In genomic region chr19:55305491-55305890, GRCh38 we compare ENCODE assay signal across 1 cellular context.
TF ChIP-seq lines count a peak whose summit lies in the region.

No MANE protein-coding gene starts in this region.

TF ChIP-seq in GM12878, 131 proteins besides CTCF, POLR2A, EP300 and RAD21 (continued from another document):
- no peak for TF ChIP-seq MTA2 (IDR thresholded peaks at IDR 0.05; ENCODE audit: low read depth)
- TF ChIP-seq YY1 (IDR thresholded peaks at IDR 0.05; ENCODE audit: low read depth, low read length) = peak; percentile 47; the same call in 1 of the 2 replicates
- no peak for TF ChIP-seq BRCA1 (IDR thresholded peaks at IDR 0.05; ENCODE audit: low read depth, low read length)
- no peak for TF ChIP-seq RELB (IDR thresholded peaks at IDR 0.05; ENCODE audit: low read depth)
- no peak for TF ChIP-seq BACH1 (IDR thresholded peaks at IDR 0.05; ENCODE audit: borderline replicate concordance)
- TF ChIP-seq HSF1 (IDR thresholded peaks at IDR 0.05; ENCODE audit: low read depth, low read length) = no peak
- no peak for TF ChIP-seq FOS (IDR thresholded peaks at IDR 0.05; ENCODE audit: borderline replicate concordance, extremely low read depth, insufficient read length)
- TF ChIP-seq MTA3 (IDR thresholded peaks at IDR 0.05; ENCODE audit: borderline replicate concordance, low read length) = no peak
- TF ChIP-seq TARDBP (IDR thresholded peaks at IDR 0.05; ENCODE audit: borderline replicate concordance) = peak; percentile 92
- peak; percentile 79 for TF ChIP-seq IKZF1 (conservative IDR thresholded peaks at IDR 0.05)
- no peak for TF ChIP-seq CBX5 (IDR thresholded peaks at IDR 0.05; ENCODE audit: low read depth)
- TF ChIP-seq RUNX3 (IDR thresholded peaks at IDR 0.05; ENCODE audit: low read length) = peak; percentile 53
- no peak for TF ChIP-seq CBX3 (IDR thresholded peaks at IDR 0.05; ENCODE audit: borderline replicate concordance, low read depth)
- TF ChIP-seq ATF3 (IDR thresholded peaks at IDR 0.05; ENCODE audit: borderline replicate concordance, extremely low read depth, low read depth, low read length) = peak; percentile 48; the same call in 1 of the 2 replicates
- TF ChIP-seq CHD4 (IDR thresholded peaks at IDR 0.05) = no peak
- TF ChIP-seq SREBF1 (IDR thresholded peaks at IDR 0.05; ENCODE audit: low read length) = peak; percentile 57
- no peak for TF ChIP-seq E2F8 (IDR thresholded peaks at IDR 0.05; ENCODE audit: low read depth, partially characterized antibody)
- no peak for TF ChIP-seq SUPT20H (IDR thresholded peaks at IDR 0.05; ENCODE audit: borderline replicate concordance, control insufficient read depth, low read depth, low read length)
- TF ChIP-seq SMC3 (IDR thresholded peaks at IDR 0.05; ENCODE audit: borderline replicate concordance, low read length) = no peak
- no peak for TF ChIP-seq WRNIP1 (IDR thresholded peaks at IDR 0.05; ENCODE audit: borderline replicate concordance, low read depth, low read length)
- no peak for TF ChIP-seq ZNF274 (IDR thresholded peaks at IDR 0.05; ENCODE audit: insufficient read depth, insufficient read length)
- TF ChIP-seq SMAD5 (IDR thresholded peaks at IDR 0.05; ENCODE audit: low read depth) = no peak
- no peak for TF ChIP-seq HDAC2 (IDR thresholded peaks at IDR 0.05)
- no peak for TF ChIP-seq SRF (IDR thresholded peaks at IDR 0.05; ENCODE audit: low read depth in 2 of 2, low read length in 2 of 2)
- TF ChIP-seq CBFB (IDR thresholded peaks at IDR 0.05; ENCODE audit: low read depth) = no peak
- TF ChIP-seq KDM1A (IDR thresholded peaks at IDR 0.05; ENCODE audit: borderline replicate concordance) = no peak
